Comparison of ENCODE assay signal across 10 cellular contexts in genomic region chr13:40485611-40486517, GRCh38.
A peak's percentile ranks its signal among the peaks of the same experiment; 100 is the strongest.
DNase-seq lines count a peak whose midpoint lies in the region; ATAC-seq and TF ChIP-seq lines count a peak whose summit lies in the region.
"Had no signal": no experiment of that assay in that cellular context is flagged by ENCODE, and none has a peak within 500 bp of the region (broad histone marks: within the 10 kb centered on the region; RNA-seq: fewer than 3 reads in every experiment).

No MANE protein-coding gene starts in this region.

- H3K4me1 ChIP-seq in SK-N-SH (ENCODE audit: control insufficient read depth in 1 of 2, insufficient read depth in 2 of 2, low read depth in 1 of 2, low read length in 1 of 2): peaks cover 0 to 7% of the 10 kb centered on the region in 2 experiments; a peak in 1 of 4 replicates
- H3K4me1 ChIP-seq: parathyroid adenoma had no signal

- H3K27ac Mint-ChIP-seq in T-cell (peak overlapping the region; percentile 94 to 97), HFFc6 (no peak overlapping the region)

- no peak overlapping the region for H3K4me2 ChIP-seq in SK-N-SH

- TF ChIP-seq CTCF in HFFc6 (IDR thresholded peaks at IDR 0.05): no peak
- no peak for TF ChIP-seq CTCF in SK-N-SH (IDR thresholded peaks at IDR 0.05)

- 74% methylated on average over 12 of the region's 12 CpGs for WGBS in SK-N-SH (ENCODE audit: low lambda C conversion rate)

- no peaks in the 10 kb centered on the region for H3K79me2 ChIP-seq in SK-N-SH (ENCODE audit: insufficient read depth)
- H3K79me2 ChIP-seq: parathyroid adenoma had no signal

- H3K4me3 Mint-ChIP-seq in T-cell (peak overlapping the region; percentile 54 to 76 (median 67)), HFFc6 (no peak overlapping the region)

- H3K9me2 ChIP-seq in SK-N-SH: no peaks in the 10 kb centered on the region

- H3K27ac ChIP-seq in SK-N-SH (ENCODE audit: low read depth in 2 of 2, low read length in 1 of 2): no peak overlapping the region
- H3K27ac ChIP-seq: parathyroid adenoma had no signal

- TF ChIP-seq EP300 in SK-N-SH (IDR thresholded peaks at IDR 0.05; ENCODE audit: borderline replicate concordance in 1 of 2, low read depth in 1 of 2, low read length in 1 of 2): no peak

- DNase-seq in T-cell (peak; percentile 48 to 91 (median 76)), cortex of kidney (lab: John Stamatoyannopoulos, UW) (no peak), HFFc6 (no peak), SK-N-SH (no peak)
- peak; percentile 75 for DNase-seq in activated naive CD4-positive, alpha-beta T cell treated with Interleukin-2 at 50 U/mL for 16 hours
- DNase-seq in stimulated activated CD4-positive, alpha-beta T cell treated with anti-CD3 and anti-CD28 coated beads, Interleukin-2, amount 100 ng/mL, for 48 hours: peak; percentile 43 to 44
- DNase-seq: GDM1 had no signal

- no peak overlapping the region for H3K4me3 ChIP-seq in SK-N-SH (ENCODE audit: low read depth in 2 of 2, low read length in 1 of 2)

- CTCF ChIA-PET in T-cell (lab: Charles Lee) (interaction anchor here (0.5 to 1.2 kb wide), 9 partner anchors 9 to 824 kb away, joined by 3 to 5 read pairs (median 4); no protein-coding TSS in a partner anchor), SK-N-SH (lab: Yijun Ruan, JAX) (no interaction called here)

- H2AFZ ChIP-seq in SK-N-SH (ENCODE audit: low read depth): no peak overlapping the region
- H2AFZ ChIP-seq: parathyroid adenoma had no signal

- peak; percentile 55 for ATAC-seq in GM18517 (IDR thresholded peaks at IDR 0.05; ENCODE audit: unreplicated experiment)
- ATAC-seq in T-cell (replicated peaks in 1 of 4): peak; percentile 92 to 94 (median 94)
- no peak for ATAC-seq in GM19397 (IDR thresholded peaks at IDR 0.05; ENCODE audit: unreplicated experiment)

- no peaks in the 10 kb centered on the region for H3F3A ChIP-seq in SK-N-SH (replicated peaks; ENCODE audit: insufficient read depth)

- H3K9me3 ChIP-seq in SK-N-SH: no peaks in the 10 kb centered on the region

- no peak overlapping the region for H3K9ac ChIP-seq in SK-N-SH
- H3K9ac ChIP-seq: parathyroid adenoma had no signal

- H3K9me3 Mint-ChIP-seq in T-cell (no peaks in the 10 kb centered on the region), HFFc6 (peaks cover 4% of the 10 kb centered on the region; the same call in 1 of the 2 replicates)

- H3K4me1 Mint-ChIP-seq in T-cell (peaks cover 88 to 93% (median 89%) of the 10 kb centered on the region in 3 donors), HFFc6 (ENCODE audit: low read depth) (no peaks in the 10 kb centered on the region; the same call in 1 of the 2 replicates)

- no peak for TF ChIP-seq RAD21 in SK-N-SH (IDR thresholded peaks at IDR 0.05; ENCODE audit: low read length)

- POLR2A ChIA-PET in T-cell (lab: Charles Lee): interaction anchor here (0.5 to 0.8 kb wide), 13 partner anchors 21 to 1122 kb away, joined by 3 to 6 read pairs (median 3); partner anchors contain the start of gene COG6 (in 1 of the 2)
- POLR2A ChIA-PET in SK-N-SH (lab: Yijun Ruan, JAX): no interaction called here

- H3K27me3 ChIP-seq in SK-N-SH (ENCODE audit: insufficient read depth): no peaks in the 10 kb centered on the region

- H3K27me3 Mint-ChIP-seq in T-cell (no peaks in the 10 kb centered on the region), HFFc6 (ENCODE audit: insufficient read depth) (peaks cover 15% of the 10 kb centered on the region)

- H4K20me1 ChIP-seq in SK-N-SH (ENCODE audit: insufficient read depth): no peaks in the 10 kb centered on the region

- no peaks in the 10 kb centered on the region for H3K36me3 ChIP-seq in SK-N-SH (replicated peaks in 1 of 2; ENCODE audit: control insufficient read depth in 1 of 2, insufficient read depth in 2 of 2, low read length in 1 of 2)

- H3K36me3 Mint-ChIP-seq in T-cell (no peaks in the 10 kb centered on the region), HFFc6 (ENCODE audit: low read depth) (no peaks in the 10 kb centered on the region)

TF ChIP-seq in SK-N-SH, 30 proteins besides CTCF, POLR2A, EP300 and RAD21:
- TF ChIP-seq IRF3 (IDR thresholded peaks at IDR 0.05; ENCODE audit: low read depth, low read length): no peak
- no peak for TF ChIP-seq PBX3 (IDR thresholded peaks at IDR 0.05)
- TF ChIP-seq YY1 (IDR thresholded peaks at IDR 0.05; ENCODE audit: low read depth): no peak
- no peak for TF ChIP-seq RXRA (IDR thresholded peaks at IDR 0.05; ENCODE audit: borderline replicate concordance, low read depth)
- no peak for TF ChIP-seq CHD2 (IDR thresholded peaks at IDR 0.05; ENCODE audit: low read length, partially characterized antibody)
- no peak for TF ChIP-seq TEAD4 (IDR thresholded peaks at IDR 0.05; ENCODE audit: borderline replicate concordance, insufficient read depth)
- TF ChIP-seq RCOR1 (IDR thresholded peaks at IDR 0.05; ENCODE audit: low read length): no peak
- TF ChIP-seq MXI1 (IDR thresholded peaks at IDR 0.05; ENCODE audit: low read depth, low read length): no peak
- no peak for TF ChIP-seq NRF1 (IDR thresholded peaks at IDR 0.05; ENCODE audit: low read depth, low read length)
- TF ChIP-seq JUND (IDR thresholded peaks at IDR 0.05): no peak
- no peak for TF ChIP-seq POLR2AphosphoS5 (IDR thresholded peaks at IDR 0.05; ENCODE audit: low read depth, low read length)
- no peak for TF ChIP-seq EZH2phosphoT487 (IDR thresholded peaks at IDR 0.05; ENCODE audit: borderline replicate concordance, low read depth)

Comparison
In these comparisons a context has a peak if more than half of its experiments do, and no peak if none do; other contexts are left out.
1. DNase-seq: peak in T-cell (34 of 34), activated naive CD4-positive, alpha-beta T cell treated with Interleukin-2 at 50 U/mL for 16 hours (single experiment) and stimulated activated CD4-positive, alpha-beta T cell treated with anti-CD3 and anti-CD28 coated beads, Interleukin-2, amount 100 ng/mL, for 48 hours (2 of 2); none in cortex of kidney (single experiment), HFFc6 (single experiment) and SK-N-SH (single experiment).